ENCODE assay signal across 24 cellular contexts in genomic region chr14:99855271-99855670, GRCh38.
"Had no signal": no experiment of that assay in that cellular context is flagged by ENCODE, and none has a peak within 500 bp of the region (broad histone marks: within the 10 kb centered on the region; RNA-seq: fewer than 3 reads in every experiment).

No MANE protein-coding gene starts in this region.

- H3K27ac ChIP-seq: neutrophil, pancreas, prostate gland, right lobe of liver, sigmoid colon, stomach, thoracic aorta, thyroid gland, upper lobe of left lung, vagina had no signal

- FAIRE-seq: pancreas, urothelium cell line had no signal

- ATAC-seq: natural killer cell treated with Interleukin-12 subunit alpha and Interleukin-12 subunit beta and Interleukin-15 and Interleukin-18, amount 100 ng/mL, for 72 hours; pancreas; right cardiac atrium; right lobe of liver; stimulated activated effector memory CD8-positive, alpha-beta T cell treated with anti-CD3 and anti-CD28 coated beads, Interleukin-12 subunit alpha, Interleukin-12 subunit beta, amount 100 ng/mL, for 72 hours; stimulated activated naive B cell treated with anti-CD40 and anti-IgM and Interleukin-4, amounts not matched to agents 10 μg/mL and 1 μg/mL and 100 μg/mL, for 72 hours had no signal

- H3K9me3 ChIP-seq: neutrophil, pancreas, prostate gland, right lobe of liver, sigmoid colon, stomach, thoracic aorta, thyroid gland, tibial nerve, upper lobe of left lung, vagina had no signal

- H3K4me1 ChIP-seq: prostate gland, right lobe of liver, vagina had no signal

- DNase-seq: nephron progenitor cell; nucleus accumbens; pancreas; right cardiac atrium; right lobe of liver; sigmoid colon; small intestine; stimulated activated CD4-positive, alpha-beta T cell treated with anti-CD3 and anti-CD28 coated beads, Interleukin-15, amount 100 ng/mL, for 24 hours; stimulated activated CD4-positive, alpha-beta T cell treated with anti-CD3 and anti-CD28 coated beads, Interleukin-2, amount 100 ng/mL, for 24 hours; stimulated activated CD4-positive, alpha-beta T cell treated with anti-CD3 and anti-CD28 coated beads, Interleukin-2, amount 100 ng/mL, for 48 hours; stimulated activated CD4-positive, alpha-beta T cell treated with anti-CD3 and anti-CD28 coated beads, Interleukin-4, amount 100 ng/mL, for 24 hours; stimulated activated naive B cell treated with anti-CD40 and anti-IgM and Interleukin-4, amounts not matched to agents 10 μg/mL and 1 μg/mL and 100 μg/mL, for 72 hours; stimulated activated naive CD4-positive, alpha-beta T cell treated with Interleukin-2 at 50 U/mL for 16 hours; stomach; thyroid gland; upper lobe of left lung had no signal

- H3K4me3 ChIP-seq: pancreas, prostate gland, right lobe of liver, sigmoid colon, stomach, thoracic aorta, thyroid gland, tibial nerve, upper lobe of left lung, vagina had no signal
